Comparison of ENCODE assay signal across 13 cellular contexts in the genomic region with DNA sequence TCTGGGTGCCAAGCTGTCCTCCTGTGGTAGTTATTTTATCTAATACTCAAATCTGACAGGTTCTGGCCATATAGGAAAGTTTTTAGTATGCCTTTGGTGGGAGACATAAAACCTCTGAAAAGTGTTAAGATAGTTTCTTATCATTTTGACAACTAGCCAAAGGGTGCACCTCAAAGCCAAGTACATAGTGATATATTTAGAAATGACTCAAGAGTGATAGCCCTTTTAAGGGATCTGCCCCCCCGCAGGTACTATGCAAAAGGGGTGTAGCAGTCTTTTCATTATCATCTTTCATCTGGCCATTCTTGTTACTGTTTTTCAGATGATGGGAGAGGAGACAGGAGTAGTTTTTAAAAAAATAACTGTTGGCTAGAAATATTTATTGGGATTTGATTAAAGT. TPM values are rescaled to one million over a fixed set of nuclear protein-coding genes. Genes with fewer than 3 reads are reported as not detected.
DNase-seq lines count a peak whose midpoint lies in the region; ATAC-seq, FAIRE-seq and TF ChIP-seq lines count a peak whose summit lies in the region.
"Had no signal": no experiment of that assay in that cellular context is flagged by ENCODE, and none has a peak within 500 bp of the region (broad histone marks: within the 10 kb centered on the region; RNA-seq: fewer than 3 reads in every experiment).

No MANE protein-coding gene starts in this region.

- DNase-seq in LoVo (ENCODE audit: low spot score): peak; percentile 20
- DNase-seq in endothelial cell of umbilical vein (ENCODE audit: low read depth, low spot score): peak; percentile 48
- DNase-seq in osteoblast (ENCODE audit: insufficient read length, low spot score, missing footprints): peak; percentile 63
- DNase-seq in omental fat pad (ENCODE audit: low spot score): no peak
- no peak for DNase-seq in SW480 (ENCODE audit: low spot score)
- DNase-seq in SKM-1 (lab: John Stamatoyannopoulos, UW; ENCODE audit: unreplicated experiment): no peak
- DNase-seq: central memory CD4-positive, alpha-beta T cell; DMS79 treated with DMSO at 0.1 percent for 48 hours; Karpas-422; NCI-H1694; stimulated activated CD4-positive, alpha-beta T cell treated with anti-CD3 and anti-CD28 coated beads, Interleukin-2, amount 100 ng/mL, for 48 hours had no signal

- H3K27ac ChIP-seq in ACC112 (ENCODE audit: low read depth, low read length) (peak overlapping the region; percentile 94), endothelial cell of umbilical vein (ENCODE audit: insufficient read depth, low read depth, low read length) (peak overlapping the region; percentile 96), osteoblast (ENCODE audit: low read depth, low read length) (peak overlapping the region; percentile 99)

- dilution Hi-C loops in endothelial cell of umbilical vein (cut with MboI; ENCODE audit: extremely low pct_ligation_motif_present, low sequenced_read_pairs): loop anchor here (25.0 kb wide), 1 partner anchor 127 kb away; no protein-coding TSS in a partner anchor

- intact Hi-C loops in endothelial cell of umbilical vein (cut with micrococcal nuclease): loop anchor here (2.0 kb wide), 1 partner anchor 195 kb away; no protein-coding TSS in a partner anchor

- TF ChIP-seq CTCF in endothelial cell of umbilical vein (IDR thresholded peaks at IDR 0.05; ENCODE audit: extremely low read depth in 1 of 2, insufficient read depth in 1 of 2, low read depth in 1 of 2, low read length in 2 of 2): no peak
- TF ChIP-seq CTCF in osteoblast (IDR thresholded peaks at IDR 0.05; ENCODE audit: extremely low read depth, low read depth, low read length): no peak
- TF ChIP-seq CTCF in omental fat pad (IDR thresholded peaks at IDR 0.05): no peak

- no peak for FAIRE-seq in endothelial cell of umbilical vein (lab: Jason Lieb, UNC)

- peak overlapping the region; percentile 3 for H3K4me3 ChIP-seq in ACC112 (ENCODE audit: low read depth, low read length)
- no peak overlapping the region for H3K4me3 ChIP-seq in endothelial cell of umbilical vein (replicated peaks in 1 of 3; ENCODE audit: insufficient read depth in 1 of 3, low read depth in 1 of 3, low read length in 3 of 3)
- no peak overlapping the region for H3K4me3 ChIP-seq in osteoblast (ENCODE audit: insufficient read depth, low read length)

- H3K9me1 ChIP-seq in endothelial cell of umbilical vein (replicated peaks; ENCODE audit: control insufficient read depth, extremely low read depth, insufficient read depth, low read length): no peaks in the 10 kb centered on the region

- peak overlapping the region; percentile 90 for H3K9ac ChIP-seq in endothelial cell of umbilical vein (replicated peaks; ENCODE audit: extremely low read depth, insufficient read depth, low read length)

- ATAC-seq in omental fat pad (ENCODE audit: low FRiP score): no peak
- no peak for ATAC-seq in GM19395 (IDR thresholded peaks at IDR 0.05; ENCODE audit: unreplicated experiment)

- no peaks in the 10 kb centered on the region for H4K20me1 ChIP-seq in endothelial cell of umbilical vein (replicated peaks; ENCODE audit: control insufficient read depth, extremely low read depth, insufficient read depth, low read length)
- peaks cover 6% of the 10 kb centered on the region for H4K20me1 ChIP-seq in osteoblast (ENCODE audit: insufficient read depth, low read length)

- H3K79me2 ChIP-seq in ACC112 (ENCODE audit: control insufficient read depth, insufficient read depth, low read length, unreplicated experiment): peaks cover 84% of the 10 kb centered on the region
- peaks cover 78% of the 10 kb centered on the region for H3K79me2 ChIP-seq in endothelial cell of umbilical vein (ENCODE audit: control insufficient read depth, insufficient read depth, low read length)
- H3K79me2 ChIP-seq in osteoblast (ENCODE audit: insufficient read depth, low read length): peaks cover 86% of the 10 kb centered on the region

- no TSS peak for BruUV-seq in endothelial cell of umbilical vein (replicated peaks; lab: Mats Ljungman, UMichigan)

- CTCF ChIA-PET in endothelial cell of umbilical vein (lab: Charles Lee): interaction anchor here (1.2 to 8.7 kb wide), 20 partner anchors 10 to 195 kb away, joined by 3 to 424 read pairs (median 6); partner anchors contain the start of gene ABHD10

- H3K4me1 ChIP-seq in ACC112 (ENCODE audit: control insufficient read depth, insufficient read depth, low read length, unreplicated experiment): peaks cover 56% of the 10 kb centered on the region
- peaks cover 51% of the 10 kb centered on the region for H3K4me1 ChIP-seq in endothelial cell of umbilical vein (ENCODE audit: control insufficient read depth, extremely low read depth, insufficient read depth, low read length)
- H3K4me1 ChIP-seq in osteoblast (ENCODE audit: insufficient read depth, low read length): peaks cover 47% of the 10 kb centered on the region

- no peak overlapping the region for H2AFZ ChIP-seq in ACC112 (ENCODE audit: low read length, unreplicated experiment)
- H2AFZ ChIP-seq in endothelial cell of umbilical vein (ENCODE audit: low read depth, low read length): no peak overlapping the region
- H2AFZ ChIP-seq in osteoblast (ENCODE audit: low read length): no peak overlapping the region

- H3K36me3 ChIP-seq in ACC112 (ENCODE audit: insufficient read depth, low read length) (no peaks in the 10 kb centered on the region), endothelial cell of umbilical vein (ENCODE audit: control insufficient read depth in 2 of 2, extremely low read depth in 1 of 2, insufficient read depth in 2 of 2, low read length in 2 of 2) (no peaks in the 10 kb centered on the region), osteoblast (ENCODE audit: insufficient read depth, low read length) (peaks cover 10% of the 10 kb centered on the region)

- TF ChIP-seq POLR2A in endothelial cell of umbilical vein (IDR thresholded peaks at IDR 0.05; ENCODE audit: low read depth, low read length): no peak

- H3K27me3 ChIP-seq in ACC112 (ENCODE audit: insufficient read depth, low read length) (no peaks in the 10 kb centered on the region), endothelial cell of umbilical vein (ENCODE audit: control insufficient read depth in 2 of 2, insufficient read depth in 2 of 2, low read length in 2 of 2) (no peaks in the 10 kb centered on the region), osteoblast (ENCODE audit: insufficient read depth, low read length) (no peaks in the 10 kb centered on the region)

- H3K4me2 ChIP-seq in endothelial cell of umbilical vein (ENCODE audit: insufficient read depth, low read length) (peak overlapping the region; percentile 87), osteoblast (ENCODE audit: insufficient read depth, low read length) (peak overlapping the region; percentile 92)

- POLR2A ChIA-PET in endothelial cell of umbilical vein (lab: Charles Lee): interaction anchor here (2.2 kb wide), 1 partner anchor 72 kb away, joined by 5 read pairs; no protein-coding TSS in a partner anchor

- H3K9me3 ChIP-seq in endothelial cell of umbilical vein (replicated peaks; ENCODE audit: control insufficient read depth, insufficient read depth, low read length): no peaks in the 10 kb centered on the region
- no peaks in the 10 kb centered on the region for H3K9me3 ChIP-seq in osteoblast (ENCODE audit: low read depth, low read length)

TF ChIP-seq in endothelial cell of umbilical vein, 7 proteins besides CTCF, POLR2A, EP300 and RAD21:
- TF ChIP-seq GATA2 (IDR thresholded peaks at IDR 0.05; ENCODE audit: insufficient read depth, insufficient read length, low read depth, low read length) (no peak), MYC (IDR thresholded peaks at IDR 0.05; ENCODE audit: low read depth, low read length) (no peak), FOS (IDR thresholded peaks at IDR 0.05; ENCODE audit: borderline replicate concordance, insufficient read depth, low read length) (no peak), EZH2 (IDR thresholded peaks at IDR 0.05; ENCODE audit: borderline replicate concordance, low read depth, low read length, severe bottlenecking) (no peak)

RNA-seq across cellular contexts. Expression of gene PHLDB2, which starts 4.9 kb away (rescaled TPM):
- total RNA-seq in endothelial cell of umbilical vein (72.0 and 104 TPM in 2 replicates), osteoblast (96.4 and 107 TPM in 2 replicates), omental fat pad (100 to 1,000 TPM in 3 of 4 donors, 10 to 100 TPM in 1; 89.5 to 421 (median 186) TPM)
- 22.4 and 25.1 TPM in 2 replicates for polyA plus RNA-seq in endothelial cell of umbilical vein
- 14.1 and 16.0 TPM in 2 replicates for polyA plus RNA-seq in endothelial cell of umbilical vein (2011; cell fraction: cytosol; rRNA removed)
- polyA plus RNA-seq in endothelial cell of umbilical vein (2011; cell fraction: nucleus; rRNA removed): 135 and 139 TPM in 2 replicates
- 33.8 and 56.8 TPM in 2 replicates for polyA plus RNA-seq in endothelial cell of umbilical vein (2012)
- 130 and 132 TPM in 2 replicates for polyA minus RNA-seq in endothelial cell of umbilical vein
- polyA minus RNA-seq in endothelial cell of umbilical vein (2011; cell fraction: cytosol; rRNA and poly(A)+ RNA removed): 29.8 TPM
- 305 and 404 TPM in 2 replicates for polyA minus RNA-seq in endothelial cell of umbilical vein (2011; cell fraction: nucleus; rRNA and poly(A)+ RNA removed)

Comparison
In these comparisons a context has a peak if more than half of its experiments do, and no peak if none do; other contexts are left out.
1. DNase-seq: peak in LoVo (single experiment), endothelial cell of umbilical vein (single experiment) and osteoblast (single experiment); none in omental fat pad (single experiment), SW480 (single experiment) and SKM-1 (single experiment).
2. Peak in every context shown above with its lines, with median percentiles within 50 percentile points of each other: H3K27ac ChIP-seq.